In the genomic region with DNA sequence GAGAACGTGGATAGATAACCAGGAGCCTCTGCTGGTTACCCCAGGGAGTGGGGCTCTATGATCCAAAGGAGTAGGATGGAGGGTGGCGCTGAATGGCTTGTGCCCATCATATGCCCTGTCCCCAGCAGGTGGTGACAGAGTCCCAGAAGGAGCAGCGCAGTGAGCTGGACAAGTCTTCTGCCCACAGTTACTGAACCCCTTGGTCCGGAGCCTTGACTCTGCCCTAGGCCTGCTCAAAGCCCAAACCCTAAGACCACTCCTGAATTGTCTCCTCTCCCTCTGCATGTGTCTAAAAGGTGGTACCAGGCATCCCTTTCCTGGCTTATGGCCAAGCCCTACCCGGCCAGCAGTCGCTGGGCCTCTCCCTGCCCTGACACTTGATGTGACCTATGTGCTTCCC, we compare ENCODE assay signal across 11 cellular contexts. TPM values are rescaled to one million over a fixed set of nuclear protein-coding genes. Genes with fewer than 3 reads are reported as not detected.
DNase-seq lines count a peak whose midpoint lies in the region; ATAC-seq and TF ChIP-seq lines count a peak whose summit lies in the region.
"Had no signal": no experiment of that assay in that cellular context is flagged by ENCODE, and none has a peak within 500 bp of the region (broad histone marks: within the 10 kb centered on the region; RNA-seq: fewer than 3 reads in every experiment).

No MANE protein-coding gene starts in this region.

- H3K27ac ChIP-seq in HL-60 (replicated peaks) (no peak overlapping the region), mesenchymal stem cell (ENCODE audit: low read length, poor library complexity, severe bottlenecking) (no peak overlapping the region), stomach (no peak overlapping the region)
- H3K27ac ChIP-seq in naive thymus-derived CD4-positive, alpha-beta T cell (ENCODE audit: low read depth, low read length), result no peak overlapping the region
- H3K27ac ChIP-seq: SJSA1 had no signal

- H3K27ac Mint-ChIP-seq in activated T-helper 1 cell treated with anti-CD3 and anti-CD28 coated beads, Interleukin-12 subunit alpha, Interleukin-12 subunit beta, Interleukin-2, Interleukin-4 antibody, amounts not matched to agents 30 ng/mL and 10 ng/mL and 1 ng/mL, durations not matched to agents 14 hours and 24 hours and 36 hours, result no peak overlapping the region
- H3K27ac Mint-ChIP-seq in naive thymus-derived CD4-positive, alpha-beta T cell, result no peak overlapping the region
- H3K27ac Mint-ChIP-seq: activated T-cell treated with anti-CD3 and anti-CD28 coated beads, Interleukin-2, amount 50 U/mL, for 24 hours had no signal

- TF ChIP-seq CTCF in HL-60 (IDR thresholded peaks at IDR 0.05; ENCODE audit: insufficient read depth, low read length), result peak; percentile 14
- TF ChIP-seq CTCF in stomach (IDR thresholded peaks at IDR 0.05), result no peak

- peak overlapping the region; percentile 24 for H3K4me3 Mint-ChIP-seq in activated T-helper 1 cell treated with anti-CD3 and anti-CD28 coated beads, Interleukin-12 subunit alpha, Interleukin-12 subunit beta, Interleukin-2, Interleukin-4 antibody, amounts not matched to agents 30 ng/mL and 10 ng/mL and 1 ng/mL, durations not matched to agents 14 hours and 24 hours and 36 hours
- H3K4me3 Mint-ChIP-seq in naive thymus-derived CD4-positive, alpha-beta T cell, result peak overlapping the region in 7 of 10 donors; percentile 4 to 80 (median 72)

- no peak overlapping the region for H4K8ac ChIP-seq in mesenchymal stem cell (ENCODE audit: low read length)

- H3K23ac ChIP-seq in mesenchymal stem cell (ENCODE audit: low read length in 2 of 2), result no peak overlapping the region

- H3K27me3 ChIP-seq in HL-60 (ENCODE audit: insufficient read depth, poor library complexity, severe bottlenecking) (peaks cover 43% of the 10 kb centered on the region), mesenchymal stem cell (ENCODE audit: control insufficient read depth in 1 of 2, insufficient read depth in 1 of 2, low read length in 2 of 2) (peaks cover 70 to 73% of the 10 kb centered on the region in 2 experiments), stomach (peaks cover 32 to 99% (median 46%) of the 10 kb centered on the region in 3 donors)
- peaks cover 0 to 28% of the 10 kb centered on the region in 2 donors for H3K27me3 ChIP-seq in naive thymus-derived CD4-positive, alpha-beta T cell (ENCODE audit: control insufficient read depth in 2 of 2, insufficient read depth in 2 of 2, low read length in 2 of 2)
- H3K27me3 ChIP-seq: SJSA1 had no signal

- H3K4me1 ChIP-seq in naive thymus-derived CD4-positive, alpha-beta T cell (ENCODE audit: control insufficient read depth in 2 of 2, insufficient read depth in 2 of 2, low read length in 2 of 2), result peaks cover 10 to 11% of the 10 kb centered on the region in 2 donors
- H3K4me1 ChIP-seq in mesenchymal stem cell (ENCODE audit: control insufficient read depth, insufficient read depth, low read depth, low read length) (peaks cover 20% of the 10 kb centered on the region), stomach (peaks cover 25 to 45% (median 36%) of the 10 kb centered on the region in 4 donors)

- H3K4me2 ChIP-seq in mesenchymal stem cell (ENCODE audit: low read length, poor library complexity, severe bottlenecking), result no peak overlapping the region

- no peak overlapping the region for H3K9ac ChIP-seq in mesenchymal stem cell (ENCODE audit: low read length)

- no peaks in the 10 kb centered on the region for H3K36me3 Mint-ChIP-seq in activated T-helper 1 cell treated with anti-CD3 and anti-CD28 coated beads, Interleukin-12 subunit alpha, Interleukin-12 subunit beta, Interleukin-2, Interleukin-4 antibody, amounts not matched to agents 30 ng/mL and 10 ng/mL and 1 ng/mL, durations not matched to agents 14 hours and 24 hours and 36 hours (ENCODE audit: low read depth)
- H3K36me3 Mint-ChIP-seq in naive thymus-derived CD4-positive, alpha-beta T cell, result no peaks in the 10 kb centered on the region
- H3K36me3 Mint-ChIP-seq: immature natural killer cell had no signal

- no peak for TF ChIP-seq EP300 in stomach (IDR thresholded peaks at IDR 0.05)

- H2BK12ac ChIP-seq in mesenchymal stem cell (ENCODE audit: low read length in 2 of 2), result no peak overlapping the region

- H3K79me1 ChIP-seq in mesenchymal stem cell (replicated peaks; ENCODE audit: low read length, poor library complexity, severe bottlenecking), result no peaks in the 10 kb centered on the region

- DNase-seq in DMS114 treated with DMSO at 0.1 percent for 48 hours (lab: John Stamatoyannopoulos, UW; ENCODE audit: unreplicated experiment) (peak; percentile 21), HL-60 (ENCODE audit: low read depth in 1 of 2, low spot score in 1 of 2) (peak in 1 of 2 experiments; percentile 36), mesenchymal stem cell (no peak), stomach (no peak)
- no peak for DNase-seq in activated T-helper 1 cell treated with anti-CD3 and anti-CD28 coated beads, Interleukin-12 subunit alpha, Interleukin-12 subunit beta, Interleukin-2, Interleukin-4 antibody, amounts not matched to agents 30 ng/mL and 10 ng/mL and 1 ng/mL, durations not matched to agents 14 hours and 24 hours and 36 hours (ENCODE audit: low spot score)
- DNase-seq in naive thymus-derived CD4-positive, alpha-beta T cell, result no peak
- no peak for DNase-seq in stimulated activated CD4-positive, alpha-beta T cell treated with anti-CD3 and anti-CD28 coated beads, Interleukin-12 subunit alpha, Interleukin-12 subunit beta, amount 100 ng/mL, for 4 hours
- DNase-seq: activated T-cell treated with anti-CD3 and anti-CD28 coated beads, Interleukin-2, amount 50 U/mL, for 24 hours; immature natural killer cell had no signal

- H3K9me3 Mint-ChIP-seq in activated T-helper 1 cell treated with anti-CD3 and anti-CD28 coated beads, Interleukin-12 subunit alpha, Interleukin-12 subunit beta, Interleukin-2, Interleukin-4 antibody, amounts not matched to agents 30 ng/mL and 10 ng/mL and 1 ng/mL, durations not matched to agents 14 hours and 24 hours and 36 hours, result no peaks in the 10 kb centered on the region
- peaks cover 0 to 2% (median 0%) of the 10 kb centered on the region in 11 donors for H3K9me3 Mint-ChIP-seq in naive thymus-derived CD4-positive, alpha-beta T cell
- H3K9me3 Mint-ChIP-seq: activated T-cell treated with anti-CD3 and anti-CD28 coated beads, Interleukin-2, amount 50 U/mL, for 24 hours had no signal

- H3K14ac ChIP-seq in mesenchymal stem cell (ENCODE audit: low read length in 2 of 2), result no peak overlapping the region

- H2AK5ac ChIP-seq in mesenchymal stem cell (ENCODE audit: low read length, severe bottlenecking), result no peak overlapping the region

- no peak overlapping the region for H4K91ac ChIP-seq in mesenchymal stem cell (ENCODE audit: low read length)

- no peak overlapping the region for H3K4ac ChIP-seq in mesenchymal stem cell (ENCODE audit: low read depth in 1 of 2, low read length in 2 of 2)

- H2AFZ ChIP-seq in mesenchymal stem cell (ENCODE audit: low read depth, low read length), result no peak overlapping the region

- TF ChIP-seq POLR2A in stomach (IDR thresholded peaks at IDR 0.05), result no peak

- H2BK5ac ChIP-seq in mesenchymal stem cell (ENCODE audit: low read depth, low read length, poor library complexity, severe bottlenecking), result no peak overlapping the region

- peaks cover 11% of the 10 kb centered on the region for H3K4me1 Mint-ChIP-seq in activated T-helper 1 cell treated with anti-CD3 and anti-CD28 coated beads, Interleukin-12 subunit alpha, Interleukin-12 subunit beta, Interleukin-2, Interleukin-4 antibody, amounts not matched to agents 30 ng/mL and 10 ng/mL and 1 ng/mL, durations not matched to agents 14 hours and 24 hours and 36 hours (ENCODE audit: low read depth)
- H3K4me1 Mint-ChIP-seq in naive thymus-derived CD4-positive, alpha-beta T cell, result peaks cover 7 to 27% (median 25%) of the 10 kb centered on the region in 7 donors

- H3K27me3 Mint-ChIP-seq in activated T-helper 1 cell treated with anti-CD3 and anti-CD28 coated beads, Interleukin-12 subunit alpha, Interleukin-12 subunit beta, Interleukin-2, Interleukin-4 antibody, amounts not matched to agents 30 ng/mL and 10 ng/mL and 1 ng/mL, durations not matched to agents 14 hours and 24 hours and 36 hours (ENCODE audit: insufficient read depth), result peaks cover 47% of the 10 kb centered on the region
- peaks cover 46 to 65% (median 54%) of the 10 kb centered on the region in 5 donors for H3K27me3 Mint-ChIP-seq in naive thymus-derived CD4-positive, alpha-beta T cell

- CTCF ChIA-PET in naive thymus-derived CD4-positive, alpha-beta T cell (lab: Charles Lee), result interaction anchor here (1.2 kb wide), 1 partner anchor 50 kb away, joined by 3 read pairs; no protein-coding TSS in a partner anchor

- no peaks in the 10 kb centered on the region for H3K36me3 ChIP-seq in naive thymus-derived CD4-positive, alpha-beta T cell (ENCODE audit: control insufficient read depth in 2 of 3, insufficient read depth in 3 of 3, low read length in 3 of 3)
- no peaks in the 10 kb centered on the region for H3K36me3 ChIP-seq in mesenchymal stem cell (ENCODE audit: control insufficient read depth in 1 of 2, insufficient read depth in 2 of 2, low read depth in 1 of 2, low read length in 2 of 2)
- no peaks in the 10 kb centered on the region for H3K36me3 ChIP-seq in stomach
- H3K36me3 ChIP-seq: SJSA1 had no signal

- no peak overlapping the region for H3K4me3 ChIP-seq in HL-60 (replicated peaks; ENCODE audit: insufficient read depth, low read length)
- no peak overlapping the region for H3K4me3 ChIP-seq in naive thymus-derived CD4-positive, alpha-beta T cell (ENCODE audit: low read length)
- no peak overlapping the region for H3K4me3 ChIP-seq in mesenchymal stem cell (ENCODE audit: insufficient read depth in 1 of 2, low read depth in 1 of 2, low read length in 2 of 2)
- H3K4me3 ChIP-seq in stomach, result no peak overlapping the region
- H3K4me3 ChIP-seq: SJSA1 had no signal

- intact Hi-C loops in activated T-helper 1 cell treated with anti-CD3 and anti-CD28 coated beads, Interleukin-12 subunit alpha, Interleukin-12 subunit beta, Interleukin-2, Interleukin-4 antibody, amounts not matched to agents 30 ng/mL and 10 ng/mL and 1 ng/mL, durations not matched to agents 14 hours and 24 hours and 36 hours (cut with micrococcal nuclease), result no loop called here
- intact Hi-C loops in naive thymus-derived CD4-positive, alpha-beta T cell (cut with micrococcal nuclease), result no loop called here
- intact Hi-C loops in stomach (cut with DNase I; ENCODE audit: low total_unique reads), result no loop called here

- no peak overlapping the region for H2BK15ac ChIP-seq in mesenchymal stem cell (ENCODE audit: low read depth, poor library complexity, severe bottlenecking)

- WGBS in mesenchymal stem cell, result 73% methylated on average over 6 of the region's 6 CpGs
- 37 to 54% (median 44%) methylated on average over 6 of the region's 6 CpGs for WGBS in stomach, 5 donors

- H3K18ac ChIP-seq in mesenchymal stem cell (ENCODE audit: low read depth in 1 of 2, low read length in 2 of 2), result no peak overlapping the region

- no peaks in the 10 kb centered on the region for H3K9me3 ChIP-seq in naive thymus-derived CD4-positive, alpha-beta T cell (ENCODE audit: control insufficient read depth in 2 of 3, low read length in 3 of 3)
- H3K9me3 ChIP-seq in mesenchymal stem cell (ENCODE audit: control insufficient read depth, low read length) (no peaks in the 10 kb centered on the region), stomach (no peaks in the 10 kb centered on the region)
- H3K9me3 ChIP-seq: SJSA1 had no signal

- POLR2A ChIA-PET in naive thymus-derived CD4-positive, alpha-beta T cell (lab: Charles Lee), result interaction anchor here (0.6 kb wide), 1 partner anchor 10 kb away, joined by 3 read pairs; no protein-coding TSS in a partner anchor

- no peak for ATAC-seq in naive thymus-derived CD4-positive, alpha-beta T cell
- ATAC-seq in GM18873 (IDR thresholded peaks at IDR 0.05; ENCODE audit: low FRiP score, unreplicated experiment), result no peak

- H2BK120ac ChIP-seq in mesenchymal stem cell (ENCODE audit: low read depth, low read length), result no peak overlapping the region

RNA-seq across cellular contexts. Expression of gene PRPH, which starts 3.2 kb away (rescaled TPM):
- 0.20 TPM in 1 of 2 replicates, not detected in the other for total RNA-seq in activated T-helper 1 cell treated with anti-CD3 and anti-CD28 coated beads, Interleukin-12 subunit alpha, Interleukin-12 subunit beta, Interleukin-2, Interleukin-4 antibody, amounts not matched to agents 30 ng/mL and 10 ng/mL and 1 ng/mL, durations not matched to agents 14 hours and 24 hours and 36 hours
- not detected for total RNA-seq in naive thymus-derived CD4-positive, alpha-beta T cell
- not detected for polyA plus RNA-seq in naive thymus-derived CD4-positive, alpha-beta T cell
- polyA plus RNA-seq in mesenchymal stem cell (2013, experiment 1 of 2), result not detected
- not detected for polyA plus RNA-seq in mesenchymal stem cell (2013, experiment 2 of 2)
- total RNA-seq in stomach, result 10 to 100 TPM in 2 of 5 donors, under 1 TPM in 1, not detected in 2; 0.45 to 14.5 (median 11.9) TPM
- polyA plus RNA-seq in stomach, result 1 to 10 TPM in 1 of 3 donors, under 1 TPM in 1, not detected in 1; 0.50 to 9.0 TPM
- total RNA-seq: SJSA1 had no signal
- polyA plus RNA-seq: immature natural killer cell had no signal

RNA-seq across cellular contexts. Expression of gene TROAP, which starts 24.9 kb away (rescaled TPM):
- 46.0 TPM in 2 replicates for total RNA-seq in activated T-helper 1 cell treated with anti-CD3 and anti-CD28 coated beads, Interleukin-12 subunit alpha, Interleukin-12 subunit beta, Interleukin-2, Interleukin-4 antibody, amounts not matched to agents 30 ng/mL and 10 ng/mL and 1 ng/mL, durations not matched to agents 14 hours and 24 hours and 36 hours
- 10 to 100 TPM in 1 of 5 experiments, 1 to 10 TPM in 2, under 1 TPM in 1, not detected in 1; 0.83 to 58.2 (median 1.3) TPM for total RNA-seq in naive thymus-derived CD4-positive, alpha-beta T cell
- under 1 TPM in 1 of 2 donors, not detected in 1; 0.21 TPM for polyA plus RNA-seq in naive thymus-derived CD4-positive, alpha-beta T cell
- polyA plus RNA-seq in mesenchymal stem cell (2013, experiment 1 of 2), result 7.5 TPM
- polyA plus RNA-seq in mesenchymal stem cell (2013, experiment 2 of 2), result 6.9 TPM
- 10 to 100 TPM in 2 of 5 donors, 1 to 10 TPM in 3; 1.4 to 54.2 (median 8.5) TPM for total RNA-seq in stomach
- 10 to 100 TPM in 1 of 3 donors, 1 to 10 TPM in 2; 3.2 to 15.7 (median 8.9) TPM for polyA plus RNA-seq in stomach

RNA-seq across cellular contexts. Expression of gene TUBA1C, which starts 33.3 kb away (rescaled TPM):
- 261 and 270 TPM in 2 replicates for total RNA-seq in activated T-helper 1 cell treated with anti-CD3 and anti-CD28 coated beads, Interleukin-12 subunit alpha, Interleukin-12 subunit beta, Interleukin-2, Interleukin-4 antibody, amounts not matched to agents 30 ng/mL and 10 ng/mL and 1 ng/mL, durations not matched to agents 14 hours and 24 hours and 36 hours
- 100 to 1,000 TPM in 1 of 5 experiments, 10 to 100 TPM in 4; 17.9 to 195 (median 24.1) TPM for total RNA-seq in naive thymus-derived CD4-positive, alpha-beta T cell
- 10 to 100 TPM; 21.5 to 23.1 TPM for polyA plus RNA-seq in naive thymus-derived CD4-positive, alpha-beta T cell
- 532 TPM for polyA plus RNA-seq in mesenchymal stem cell (2013, experiment 1 of 2)
- 549 TPM for polyA plus RNA-seq in mesenchymal stem cell (2013, experiment 2 of 2)
- total RNA-seq in stomach, result 100 to 1,000 TPM in 3 of 5 donors, 10 to 100 TPM in 2; 63.7 to 193 (median 107) TPM
- polyA plus RNA-seq in stomach, result 100 to 1,000 TPM; 215 to 403 (median 328) TPM

RNA-seq across cellular contexts. Expression of gene C1QL4, which starts 38.8 kb away (rescaled TPM):
- total RNA-seq in activated T-helper 1 cell treated with anti-CD3 and anti-CD28 coated beads, Interleukin-12 subunit alpha, Interleukin-12 subunit beta, Interleukin-2, Interleukin-4 antibody, amounts not matched to agents 30 ng/mL and 10 ng/mL and 1 ng/mL, durations not matched to agents 14 hours and 24 hours and 36 hours, result not detected in 2 replicates
- total RNA-seq in naive thymus-derived CD4-positive, alpha-beta T cell, result not detected
- not detected for polyA plus RNA-seq in naive thymus-derived CD4-positive, alpha-beta T cell
- not detected for polyA plus RNA-seq in mesenchymal stem cell (2013, experiment 1 of 2)
- polyA plus RNA-seq in mesenchymal stem cell (2013, experiment 2 of 2), result not detected
- not detected for total RNA-seq in stomach
- not detected for polyA plus RNA-seq in stomach
- polyA plus RNA-seq: immature natural killer cell had no signal

RNA-seq across cellular contexts. Expression of gene DNAJC22, which starts 48.5 kb away (rescaled TPM):
- 0.16 TPM in 1 of 2 replicates, not detected in the other for total RNA-seq in activated T-helper 1 cell treated with anti-CD3 and anti-CD28 coated beads, Interleukin-12 subunit alpha, Interleukin-12 subunit beta, Interleukin-2, Interleukin-4 antibody, amounts not matched to agents 30 ng/mL and 10 ng/mL and 1 ng/mL, durations not matched to agents 14 hours and 24 hours and 36 hours
- total RNA-seq in naive thymus-derived CD4-positive, alpha-beta T cell, result not detected
- polyA plus RNA-seq in naive thymus-derived CD4-positive, alpha-beta T cell, result not detected
- polyA plus RNA-seq in mesenchymal stem cell (2013, experiment 1 of 2), result 1.6 TPM
- 1.8 TPM for polyA plus RNA-seq in mesenchymal stem cell (2013, experiment 2 of 2)
- total RNA-seq in stomach, result 10 to 100 TPM in 2 of 5 donors, 1 to 10 TPM in 2, not detected in 1; 3.1 to 54.7 (median 13.9) TPM
- polyA plus RNA-seq in stomach, result 1 to 10 TPM; 1.5 to 1.6 (median 1.5) TPM
- polyA plus RNA-seq: immature natural killer cell had no signal
